ENCODE assay signal across 24 cellular contexts in genomic region chr3:158804441-158804840, GRCh38. TPM values are rescaled to one million over a fixed set of nuclear protein-coding genes. Genes with fewer than 3 reads are reported as not detected.
A peak's percentile ranks its signal among the peaks of the same experiment; 100 is the strongest.
DNase-seq lines count a peak whose midpoint lies in the region; ATAC-seq and TF ChIP-seq lines count a peak whose summit lies in the region.
"Had no signal": no experiment of that assay in that cellular context is flagged by ENCODE, and none has a peak within 500 bp of the region (broad histone marks: within the 10 kb centered on the region; RNA-seq: fewer than 3 reads in every experiment).

No MANE protein-coding gene starts in this region.

- no peak overlapping the region for H2AFZ ChIP-seq in ACC112 (ENCODE audit: low read length, unreplicated experiment)
- H2AFZ ChIP-seq in fibroblast of lung (ENCODE audit: low read length), result no peak overlapping the region

- H3K27me3 ChIP-seq in ACC112 (ENCODE audit: insufficient read depth, low read length) (no peaks in the 10 kb centered on the region), fibroblast of lung (ENCODE audit: control insufficient read depth, insufficient read depth, low read length) (no peaks in the 10 kb centered on the region)
- H3K27me3 ChIP-seq: breast epithelium, left lung, thyroid gland had no signal

- H3K9ac ChIP-seq in fibroblast of lung (ENCODE audit: insufficient read depth, low read length), result no peak overlapping the region

- H3K4me1 ChIP-seq in ACC112 (ENCODE audit: control insufficient read depth, insufficient read depth, low read length, unreplicated experiment), result peaks cover 41% of the 10 kb centered on the region
- H3K4me1 ChIP-seq in fibroblast of lung (ENCODE audit: control insufficient read depth, extremely low read depth, insufficient read depth, low read length), result peaks cover 8% of the 10 kb centered on the region

- H3K9me3 ChIP-seq in fibroblast of lung (ENCODE audit: control insufficient read depth, insufficient read depth, low read depth, low read length), result no peaks in the 10 kb centered on the region
- H3K9me3 ChIP-seq: breast epithelium, left lung, thyroid gland had no signal

- H3K79me2 ChIP-seq in ACC112 (ENCODE audit: control insufficient read depth, insufficient read depth, low read length, unreplicated experiment) (peaks cover 10% of the 10 kb centered on the region), fibroblast of lung (ENCODE audit: control insufficient read depth, insufficient read depth, low read length) (peaks cover 22% of the 10 kb centered on the region)

- DNase-seq in HCEC 1CT (peak; percentile 33), RKO (ENCODE audit: low spot score) (peak; percentile 39), fibroblast of lung (ENCODE audit: low read depth in 2 of 2) (peak in 1 of 2 donors; percentile 36), occipital lobe (lab: John Stamatoyannopoulos, UW) (no peak), medulla oblongata (ENCODE audit: extremely low spot score) (no peak)
- no peak for DNase-seq in NK-92 treated with Interleukin-12 subunit alpha and Interleukin-12 subunit beta, amount 100 ng/mL, for 24 hours (lab: John Stamatoyannopoulos, UW)
- DNase-seq: activated CD4-positive, alpha-beta T cell treated with anti-CD3 and anti-CD28 coated beads, Interleukin-2, amount 10 ng/mL, durations not matched to agents 7 days and 5 days; activated naive CD4-positive, alpha-beta T cell treated with Interleukin-2 at 50 U/mL for 16 hours; activated T-cell treated with anti-CD3 and anti-CD28 coated beads, Interleukin-2, amount 50 U/mL, for 48 hours; amniotic stem cell; DMS53; effector memory CD4-positive, alpha-beta T cell; KG1; left lung; NCI-H1436; NCI-H446; NCI-H774; SHP77 treated with DMSO at 0.1 percent for 48 hours; T1000; thyroid gland had no signal

- no peak for TF ChIP-seq CTCF in fibroblast of lung (conservative IDR thresholded peaks at IDR 0.05 in 1 of 2, IDR thresholded peaks at IDR 0.05 in 1 of 2; ENCODE audit: low read depth in 1 of 2, low read length in 2 of 2)

- H3K27ac ChIP-seq in ACC112 (ENCODE audit: low read depth, low read length) (no peak overlapping the region), fibroblast of lung (ENCODE audit: insufficient read depth, low read length) (no peak overlapping the region)
- H3K27ac ChIP-seq: breast epithelium, left lung, thyroid gland had no signal

- peak overlapping the region; percentile 70 for H3K4me2 ChIP-seq in fibroblast of lung (ENCODE audit: extremely low read depth, insufficient read depth, low read length)

- ATAC-seq in GM21360 (IDR thresholded peaks at IDR 0.05; ENCODE audit: unreplicated experiment), result no peak
- ATAC-seq: left lung had no signal

- H3K36me3 ChIP-seq in ACC112 (ENCODE audit: insufficient read depth, low read length) (peaks cover 21% of the 10 kb centered on the region), fibroblast of lung (ENCODE audit: control insufficient read depth, insufficient read depth, low read length) (peaks cover 2% of the 10 kb centered on the region)
- H3K36me3 ChIP-seq: breast epithelium had no signal

- peak overlapping the region; percentile 84; the same call in 1 of the 2 replicates for H3K4me3 ChIP-seq in ACC112 (ENCODE audit: low read depth, low read length)
- peak overlapping the region in 1 of 4 experiments; percentile 87 for H3K4me3 ChIP-seq in fibroblast of lung (replicated peaks in 1 of 4; ENCODE audit: control extremely low read depth in 1 of 4, insufficient read depth in 1 of 4, low read depth in 3 of 4, low read length in 4 of 4)
- H3K4me3 ChIP-seq: skin epidermis, thyroid gland had no signal

- H4K20me1 ChIP-seq in fibroblast of lung (ENCODE audit: control insufficient read depth, extremely low read depth, insufficient read depth, low read length), result no peaks in the 10 kb centered on the region

RNA-seq across cellular contexts. Expression of gene MFSD1, which starts 2.6 kb away (rescaled TPM):
- 117 and 159 TPM in 2 replicates for total RNA-seq in fibroblast of lung
- 103 and 127 TPM in 2 replicates for polyA plus RNA-seq in fibroblast of lung
- 55.0 and 85.8 TPM in 2 replicates for polyA plus RNA-seq in fibroblast of lung (2012)
- 47.7 and 99.9 TPM in 2 replicates for polyA minus RNA-seq in fibroblast of lung (ENCODE audit: low replicate concordance)
- 49.3 TPM for total RNA-seq in occipital lobe

Comparison
In these comparisons a context has a peak if more than half of its experiments do, and no peak if none do; other contexts are left out.
1. DNase-seq: peak in HCEC 1CT (single experiment) and RKO (single experiment); none in NK-92 treated with Interleukin-12 subunit alpha and Interleukin-12 subunit beta, amount 100 ng/mL, for 24 hours (single experiment), occipital lobe (single experiment) and medulla oblongata (single experiment).